In genomic region chr4:154928640-154929257, GRCh38 we compare ENCODE assay signal across 10 cellular contexts.
DNase-seq lines count a peak whose midpoint lies in the region; ATAC-seq, FAIRE-seq and TF ChIP-seq lines count a peak whose summit lies in the region.
"Had no signal": no experiment of that assay in that cellular context is flagged by ENCODE, and none has a peak within 500 bp of the region (broad histone marks: within the 10 kb centered on the region; RNA-seq: fewer than 3 reads in every experiment).

No MANE protein-coding gene starts in this region.

- dilution Hi-C loops in keratinocyte (cut with MboI; ENCODE audit: extremely low pct_ligation_motif_present, low sequenced_read_pairs) = no loop called here

- no peak overlapping the region for H3K4me2 ChIP-seq in keratinocyte (ENCODE audit: control insufficient read depth, extremely low read depth, insufficient read depth, low read depth, low read length)

- no peaks in the 10 kb centered on the region for H3K9me3 ChIP-seq in keratinocyte (ENCODE audit: control insufficient read depth, low read depth, low read length)

- CTCF ChIA-PET in HEK293T (lab: Yijun Ruan, JAX) = interaction anchor here (0.5 to 0.7 kb wide), 4 partner anchors 19 to 1524 kb away, joined by 3 read pairs; no protein-coding TSS in a partner anchor

- H3K4me3 ChIP-seq in astrocyte of the spinal cord (ENCODE audit: low read depth, low read length) = no peak overlapping the region
- H3K4me3 ChIP-seq in keratinocyte (ENCODE audit: control insufficient read depth in 2 of 3, extremely low read depth in 1 of 3, insufficient read depth in 2 of 3, low read depth in 1 of 3, low read length in 3 of 3) = no peak overlapping the region

- no peaks in the 10 kb centered on the region for H3K36me3 ChIP-seq in keratinocyte (ENCODE audit: control insufficient read depth in 2 of 2, extremely low read depth in 1 of 2, insufficient read depth in 2 of 2, low read length in 2 of 2)

- H3K9me1 ChIP-seq in keratinocyte (ENCODE audit: control insufficient read depth, extremely low read depth, insufficient read depth, low read length) = no peaks in the 10 kb centered on the region

- FAIRE-seq in keratinocyte (lab: Jason Lieb, UNC) = no peak

- TF ChIP-seq POLR2A in GM18505 (IDR thresholded peaks at IDR 0.05; ENCODE audit: borderline replicate concordance, extremely low read depth, insufficient read depth, insufficient read length) = no peak

- POLR2A ChIA-PET in HEK293T (lab: Yijun Ruan, JAX) = no interaction called here

- no peak for ATAC-seq in GM18858 (IDR thresholded peaks at IDR 0.05; ENCODE audit: unreplicated experiment)
- no peak for ATAC-seq in GM18505 (IDR thresholded peaks at IDR 0.05; ENCODE audit: unreplicated experiment)
- ATAC-seq in GM21367 (IDR thresholded peaks at IDR 0.05; ENCODE audit: unreplicated experiment) = no peak
- ATAC-seq: natural killer cell treated with Interleukin-12 subunit alpha and Interleukin-12 subunit beta and Interleukin-15 and Interleukin-18, amount 100 ng/mL, for 72 hours had no signal

- H4K20me1 ChIP-seq in keratinocyte (ENCODE audit: control insufficient read depth, extremely low read depth, insufficient read depth, low read length) = no peaks in the 10 kb centered on the region

- no peak overlapping the region for H3K9ac ChIP-seq in keratinocyte (ENCODE audit: control insufficient read depth, extremely low read depth, insufficient read depth, low read length)

- no peaks in the 10 kb centered on the region for H3K4me1 ChIP-seq in keratinocyte (ENCODE audit: control insufficient read depth, extremely low read depth, insufficient read depth, low read length)

- DNase-seq in AG08395 (ENCODE audit: low spot score) (peak; percentile 29), HEK293T (ENCODE audit: extremely low spot score) (peak; percentile 30), astrocyte of the spinal cord (ENCODE audit: low read depth, low spot score) (peak; percentile 14), keratinocyte (ENCODE audit: low read depth, low spot score) (no peak), NCI-H2107 (lab: John Stamatoyannopoulos, UW) (no peak)
- DNase-seq: Kasumi-1 had no signal

- no peaks in the 10 kb centered on the region for H3K27me3 ChIP-seq in keratinocyte (ENCODE audit: control insufficient read depth, extremely low read depth, insufficient read depth, low read length)

- no peak overlapping the region for H3K27ac ChIP-seq in keratinocyte (ENCODE audit: control insufficient read depth, insufficient read depth, low read length)

- TF ChIP-seq CTCF in astrocyte of the spinal cord (IDR thresholded peaks at IDR 0.05; ENCODE audit: low read depth, low read length) = peak; percentile 34
- TF ChIP-seq CTCF in keratinocyte (optimal IDR thresholded peaks at IDR 0.05 in 1 of 3, IDR thresholded peaks at IDR 0.05 in 1 of 3, conservative IDR thresholded peaks at IDR 0.05 in 1 of 3; ENCODE audit: extremely low read depth in 1 of 3, insufficient read depth in 2 of 3, low read length in 3 of 3) = peak; percentile 25 to 46 (median 45)

- in situ Hi-C loops in astrocyte of the spinal cord (cut with HindIII; ENCODE audit: low sequenced_read_pairs) = no loop called here

- no peak overlapping the region for H2AFZ ChIP-seq in keratinocyte (ENCODE audit: control insufficient read depth, low read length)

- H3K79me2 ChIP-seq in keratinocyte (ENCODE audit: control insufficient read depth, insufficient read depth, low read length) = no peaks in the 10 kb centered on the region

TF ChIP-seq in HEK293T, 16 proteins besides CTCF, POLR2A, EP300 and RAD21:
- no peak for TF ChIP-seq FOXK2 (IDR thresholded peaks at IDR 0.05)
- TF ChIP-seq TARDBP (IDR thresholded peaks at IDR 0.05) = no peak
- TF ChIP-seq NFRKB (IDR thresholded peaks at IDR 0.05) = no peak
- TF ChIP-seq HDGF (IDR thresholded peaks at IDR 0.05; ENCODE audit: borderline replicate concordance) = no peak
- no peak for TF ChIP-seq ARNT (IDR thresholded peaks at IDR 0.05)
- no peak for TF ChIP-seq LEF1 (IDR thresholded peaks at IDR 0.05; ENCODE audit: borderline replicate concordance)
- TF ChIP-seq BHLHE40 (IDR thresholded peaks at IDR 0.05; ENCODE audit: borderline replicate concordance) = no peak
- TF ChIP-seq ELF4 (IDR thresholded peaks at IDR 0.05) = no peak

Comparison
In these comparisons a context has a peak if more than half of its experiments do, and no peak if none do; other contexts are left out.
1. DNase-seq: peak in AG08395 (single experiment), HEK293T (single experiment) and astrocyte of the spinal cord (single experiment); none in keratinocyte (single experiment) and NCI-H2107 (single experiment).